In genomic region chr1:44361478-44361877, GRCh38 we compare ENCODE assay signal across 12 cellular contexts. TPM values are rescaled to one million over a fixed set of nuclear protein-coding genes. Genes with fewer than 3 reads are reported as not detected.
DNase-seq lines count a peak whose midpoint lies in the region; ATAC-seq and TF ChIP-seq lines count a peak whose summit lies in the region.
"Had no signal": no experiment of that assay in that cellular context is flagged by ENCODE, and none has a peak within 500 bp of the region (broad histone marks: within the 10 kb centered on the region; RNA-seq: fewer than 3 reads in every experiment).

No MANE protein-coding gene starts in this region.

- in situ Hi-C loops in Panc1 (cut with HindIII; ENCODE audit: low pct_unique_long_range_greater_than_20kb, low sequenced_read_pairs) = no loop called here

- H2AFZ ChIP-seq in osteoblast (ENCODE audit: low read length) = no peak overlapping the region

- H3K4me2 ChIP-seq in osteoblast (ENCODE audit: insufficient read depth, low read length) = no peak overlapping the region

- no peaks in the 10 kb centered on the region for H3K9me3 ChIP-seq in Panc1 (ENCODE audit: control insufficient read depth, insufficient read depth, low read depth, low read length)
- H3K9me3 ChIP-seq in osteoblast (ENCODE audit: low read depth, low read length) = no peaks in the 10 kb centered on the region

- H3K27ac ChIP-seq in Panc1 (ENCODE audit: low read length) = no peak overlapping the region
- no peak overlapping the region for H3K27ac ChIP-seq in osteoblast (ENCODE audit: low read depth, low read length)

- no peaks in the 10 kb centered on the region for H3K79me2 ChIP-seq in osteoblast (ENCODE audit: insufficient read depth, low read length)

- peak; percentile 30 for DNase-seq in DMS53 (lab: John Stamatoyannopoulos, UW)
- DNase-seq in DMS53 treated with DMSO at 0.1 percent for 48 hours (lab: John Stamatoyannopoulos, UW; ENCODE audit: unreplicated experiment) = no peak
- no peak for DNase-seq in Panc1 (ENCODE audit: low read depth, low spot score)
- DNase-seq in fibroblast of mammary gland (ENCODE audit: low read depth) = peak; percentile 12
- peak; percentile 65 for DNase-seq in osteoblast (ENCODE audit: insufficient read length, low spot score, missing footprints)
- DNase-seq in central memory CD4-positive, alpha-beta T cell = no peak
- DNase-seq in D341Med (ENCODE audit: low spot score) = no peak
- DNase-seq: activated CD8-positive, alpha-beta T cell treated with anti-CD3 and anti-CD28 coated beads, Interleukin-2, amount 10 ng/mL, durations not matched to agents 7 days and 5 days; activated naive CD4-positive, alpha-beta T cell treated with anti-CD3 and anti-CD28 coated beads, Interleukin-2, amount 50 U/mL, for 16 hours; NCI-H1694; NK-92 treated with Interleukin-12 subunit alpha and Interleukin-12 subunit beta, amount 100 ng/mL, for 24 hours had no signal

- H4K20me1 ChIP-seq in osteoblast (ENCODE audit: insufficient read depth, low read length) = no peaks in the 10 kb centered on the region

- TF ChIP-seq CTCF in Panc1 (IDR thresholded peaks at IDR 0.05) = no peak; the same call in 1 of the 2 replicates
- TF ChIP-seq CTCF in fibroblast of mammary gland (conservative IDR thresholded peaks at IDR 0.05; ENCODE audit: control insufficient read depth, insufficient read depth, low read depth, low read length) = peak; percentile 28
- TF ChIP-seq CTCF in osteoblast (IDR thresholded peaks at IDR 0.05; ENCODE audit: extremely low read depth, low read depth, low read length) = peak; percentile 42

- CTCF ChIA-PET in Panc1 (lab: Charles Lee) = interaction anchor here (0.7 kb wide), 1 partner anchor 233 kb away, joined by 8 read pairs; no protein-coding TSS in a partner anchor

- no TSS peak for BruUV-seq in Panc1 (replicated peaks; lab: Mats Ljungman, UMichigan)

- intact Hi-C loops in Panc1 (cut with micrococcal nuclease; ENCODE audit: unreplicated experiment) = no loop called here

- ATAC-seq in Panc1 (0 out of 2 replicates have a peak, but pooled peaks have one; percentile 35), HG03342 (IDR thresholded peaks at IDR 0.05; ENCODE audit: unreplicated experiment) (no peak)
- ATAC-seq: activated CD8-positive, alpha-beta T cell treated with anti-CD3 and anti-CD28 coated beads, Interleukin-2, amount 10 ng/mL, durations not matched to agents 7 days and 5 days had no signal

- H3K4me3 ChIP-seq in Panc1 (ENCODE audit: low read depth in 2 of 2, low read length in 2 of 2) = no peak overlapping the region
- H3K4me3 ChIP-seq in fibroblast of mammary gland (ENCODE audit: control insufficient read depth, low read depth, low read length) = no peak overlapping the region
- no peak overlapping the region for H3K4me3 ChIP-seq in osteoblast (ENCODE audit: insufficient read depth, low read length)

- POLR2A ChIA-PET in Panc1 (lab: Charles Lee) = no interaction called here

- no peaks in the 10 kb centered on the region for H3K27me3 ChIP-seq in Panc1 (ENCODE audit: control insufficient read depth, insufficient read depth, low read length)
- peaks cover 7% of the 10 kb centered on the region for H3K27me3 ChIP-seq in osteoblast (ENCODE audit: insufficient read depth, low read length)

- H3K4me1 ChIP-seq in Panc1 (ENCODE audit: control insufficient read depth, insufficient read depth, low read length) (no peaks in the 10 kb centered on the region), osteoblast (ENCODE audit: insufficient read depth, low read length) (no peaks in the 10 kb centered on the region)

- H3K36me3 ChIP-seq in Panc1 (ENCODE audit: control insufficient read depth, insufficient read depth, low read length) = no peaks in the 10 kb centered on the region
- H3K36me3 ChIP-seq in osteoblast (ENCODE audit: insufficient read depth, low read length) = no peaks in the 10 kb centered on the region

RNA-seq across cellular contexts. Expression of gene ERI3, which starts 6.4 kb away (rescaled TPM):
- total RNA-seq in Panc1 (2021; ENCODE audit: unreplicated experiment) (83.3 TPM), osteoblast (52.8 and 58.3 TPM in 2 replicates)
- 89.7 TPM for polyA plus RNA-seq in Panc1 (2012; ENCODE audit: insufficient read length)

RNA-seq across cellular contexts. Expression of gene RNF220, which starts 43.6 kb away (rescaled TPM):
- 64.9 TPM for total RNA-seq in Panc1 (2021; ENCODE audit: unreplicated experiment)
- 111 TPM for polyA plus RNA-seq in Panc1 (2012; ENCODE audit: insufficient read length)
- total RNA-seq in osteoblast = 53.2 and 58.3 TPM in 2 replicates

Comparison
In these comparisons a context has a peak if more than half of its experiments do, and no peak if none do; other contexts are left out.
1. DNase-seq: peak in DMS53 (single experiment), fibroblast of mammary gland (single experiment) and osteoblast (single experiment); none in DMS53 treated with DMSO at 0.1 percent for 48 hours (single experiment), Panc1 (single experiment), central memory CD4-positive, alpha-beta T cell (single experiment) and D341Med (single experiment).